1 cellular context compared by ENCODE assay signal in genomic region chr17:73137376-73137775, GRCh38.
TF ChIP-seq lines count a peak whose summit lies in the region.

No MANE protein-coding gene starts in this region.

TF ChIP-seq in K562, 482 proteins besides CTCF, POLR2A, EP300 and RAD21:
- no peak for TF ChIP-seq SLC30A9 (CRISPR knock-in tag; IDR thresholded peaks at IDR 0.05)
- TF ChIP-seq DLX4 (CRISPR knock-in tag; IDR thresholded peaks at IDR 0.05): no peak
- no peak for TF ChIP-seq ZNF197 (CRISPR knock-in tag; IDR thresholded peaks at IDR 0.05; ENCODE audit: low read depth)
- TF ChIP-seq ETS1 (conservative IDR thresholded peaks at IDR 0.05; ENCODE audit: control insufficient read depth, low read depth, low read length): no peak
- no peak for TF ChIP-seq THRAP3 (IDR thresholded peaks at IDR 0.05; ENCODE audit: borderline replicate concordance)
- TF ChIP-seq SMAD4 (CRISPR knock-in tag; conservative IDR thresholded peaks at IDR 0.05): no peak
- peak; percentile 50 for TF ChIP-seq MEIS2 (IDR thresholded peaks at IDR 0.05; ENCODE audit: partially characterized antibody)
- TF ChIP-seq RCOR1 (IDR thresholded peaks at IDR 0.05; ENCODE audit: borderline replicate concordance in 1 of 2, low read depth in 2 of 2, low read length in 2 of 2): no peak
- TF ChIP-seq CBFB (CRISPR knock-in tag; IDR thresholded peaks at IDR 0.05): no peak
- no peak for TF ChIP-seq ZFP1 (CRISPR knock-in tag; IDR thresholded peaks at IDR 0.05)
- TF ChIP-seq PTTG1 (tag; IDR thresholded peaks at IDR 0.05; ENCODE audit: low read depth): no peak
- peak; percentile 40; the same call in 1 of the 2 replicates for TF ChIP-seq TAL1 (IDR thresholded peaks at IDR 0.05)
- no peak for TF ChIP-seq MTA2 (IDR thresholded peaks at IDR 0.05; ENCODE audit: low read depth)
- TF ChIP-seq CBFA2T3 (IDR thresholded peaks at IDR 0.05): peak; percentile 69
- TF ChIP-seq TEAD4 (IDR thresholded peaks at IDR 0.05; ENCODE audit: low read length): peak; percentile 64
- TF ChIP-seq TEAD4 (CRISPR knock-in tag; IDR thresholded peaks at IDR 0.05; ENCODE audit: borderline replicate concordance): no peak
- no peak for TF ChIP-seq ZSCAN29 (IDR thresholded peaks at IDR 0.05)
- TF ChIP-seq NFIC (IDR thresholded peaks at IDR 0.05): 0 out of 2 replicates have a peak, but pooled peaks have one; percentile 8
- no peak for TF ChIP-seq SIN3A (IDR thresholded peaks at IDR 0.05; ENCODE audit: borderline replicate concordance in 2 of 2, control insufficient read depth in 1 of 2, low read depth in 2 of 2, low read length in 2 of 2)
- peak; percentile 23; the same call in 1 of the 2 replicates for TF ChIP-seq ARID1B (IDR thresholded peaks at IDR 0.05)
- TF ChIP-seq PRPF4 (IDR thresholded peaks at IDR 0.05; ENCODE audit: insufficient read depth, low read depth, low read length, poor library complexity, severe bottlenecking): no peak
- TF ChIP-seq ZNF347 (CRISPR knock-in tag; IDR thresholded peaks at IDR 0.05; ENCODE audit: low read depth): no peak
- TF ChIP-seq NR4A1 (CRISPR knock-in tag; IDR thresholded peaks at IDR 0.05): no peak
- TF ChIP-seq NR4A1 (tag; IDR thresholded peaks at IDR 0.05): no peak
- TF ChIP-seq ESRRA (IDR thresholded peaks at IDR 0.05; ENCODE audit: borderline replicate concordance, low read depth): no peak
- TF ChIP-seq, protein P1, sequence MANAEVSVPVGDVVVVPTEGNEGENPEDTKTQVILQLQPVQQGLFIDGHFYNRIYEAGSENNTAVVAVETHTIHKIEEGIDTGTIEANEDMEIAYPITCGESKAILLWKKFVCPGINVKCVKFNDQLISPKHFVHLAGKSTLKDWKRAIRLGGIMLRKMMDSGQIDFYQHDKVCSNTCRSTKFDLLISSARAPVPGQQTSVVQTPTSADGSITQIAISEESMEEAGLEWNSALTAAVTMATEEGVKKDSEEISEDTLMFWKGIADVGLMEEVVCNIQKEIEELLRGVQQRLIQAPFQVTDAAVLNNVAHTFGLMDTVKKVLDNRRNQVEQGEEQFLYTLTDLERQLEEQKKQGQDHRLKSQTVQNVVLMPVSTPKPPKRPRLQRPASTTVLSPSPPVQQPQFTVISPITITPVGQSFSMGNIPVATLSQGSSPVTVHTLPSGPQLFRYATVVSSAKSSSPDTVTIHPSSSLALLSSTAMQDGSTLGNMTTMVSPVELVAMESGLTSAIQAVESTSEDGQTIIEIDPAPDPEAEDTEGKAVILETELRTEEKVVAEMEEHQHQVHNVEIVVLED (CRISPR knock-in tag; IDR thresholded peaks at IDR 0.05): no peak
- TF ChIP-seq NCOR1 (IDR thresholded peaks at IDR 0.05): peak; percentile 36; the same call in 1 of the 2 replicates
- no peak for TF ChIP-seq ZBTB2 (IDR thresholded peaks at IDR 0.05)
- TF ChIP-seq ZFP91 (CRISPR knock-in tag; IDR thresholded peaks at IDR 0.05): no peak
- no peak for TF ChIP-seq TFE3 (CRISPR knock-in tag; IDR thresholded peaks at IDR 0.05)
- no peak for TF ChIP-seq NFRKB (IDR thresholded peaks at IDR 0.05; ENCODE audit: low read depth)
- no peak for TF ChIP-seq TFAM (CRISPR knock-in tag; conservative IDR thresholded peaks at IDR 0.05)
